ENCODE assay signal across 8 cellular contexts in the genomic region with DNA sequence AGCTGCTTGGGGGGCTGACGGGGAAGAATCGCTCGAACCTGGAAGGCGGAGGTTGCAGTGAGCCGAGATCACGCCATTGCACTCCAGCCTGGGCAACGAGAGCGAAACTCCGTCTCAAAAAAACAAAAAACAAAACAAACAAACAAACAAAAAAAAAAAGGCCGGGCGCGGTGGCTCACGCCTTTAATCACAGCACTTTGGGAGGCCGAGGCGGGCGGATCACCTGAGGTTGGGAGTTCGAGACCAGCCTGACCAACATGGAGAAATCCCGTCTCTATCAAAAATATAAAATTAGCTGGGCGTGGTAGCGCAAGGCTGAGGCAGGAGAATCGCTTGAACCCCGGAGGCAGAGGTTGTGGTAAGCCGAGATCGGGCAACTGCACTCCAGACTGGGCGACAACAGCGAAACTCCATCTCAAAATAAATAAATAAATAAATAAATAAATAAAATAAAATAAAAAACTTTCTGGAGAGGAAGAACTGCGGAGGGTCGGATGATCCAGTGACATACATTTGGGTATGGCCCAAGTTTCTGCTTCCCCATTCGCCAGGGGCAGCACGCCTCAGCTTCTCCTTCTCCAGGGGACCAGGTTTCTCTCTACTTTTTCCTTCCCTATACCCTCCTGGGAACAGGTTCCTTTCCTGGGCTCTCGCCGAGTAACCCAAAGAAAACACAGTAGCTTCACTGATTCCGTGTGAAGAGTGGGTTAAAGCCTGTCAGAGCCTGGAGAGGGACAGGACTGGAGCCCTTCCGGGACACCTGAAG. TPM values are rescaled to one million over a fixed set of nuclear protein-coding genes. Genes with fewer than 3 reads are reported as not detected.
DNase-seq lines count a peak whose midpoint lies in the region; ATAC-seq, FAIRE-seq and TF ChIP-seq lines count a peak whose summit lies in the region.
"Not testable (repeated sequence)": the region's sequence is repeated elsewhere in the genome, so short reads cannot be mapped to it uniquely, and the experiment has no call there.

No MANE protein-coding gene starts in this region.

- H3K27ac ChIP-seq in esophagus (ENCODE audit: low read depth in 2 of 2, low read length in 1 of 2) (peak overlapping the region; percentile 90 to 93), HepG2 (ENCODE audit: extremely low read length, insufficient read depth, low read length) (peak overlapping the region; percentile 86), ovary (peak overlapping the region; percentile 62 to 83), transverse colon (peak overlapping the region; percentile 91 to 95 (median 94))

- peak overlapping the region; percentile 64 for H3K4me2 ChIP-seq in HepG2 (ENCODE audit: low read depth, low read length)

- POLR2A ChIA-PET in HepG2 (lab: Yijun Ruan, JAX) = interaction anchor here (0.6 to 3.8 kb wide), 4 partner anchors 10 to 76 kb away, joined by 3 to 39 read pairs (median 3); a partner anchor contains a TSS

- peak overlapping the region; percentile 90 for H3K4me3 ChIP-seq in adipocyte (ENCODE audit: low read length)
- H3K4me3 ChIP-seq in esophagus (ENCODE audit: low read depth in 1 of 2, low read length in 2 of 2) = peak overlapping the region; percentile 75 to 86
- peak overlapping the region; percentile 85 to 99 (median 94) for H3K4me3 ChIP-seq in HepG2 (replicated peaks in 1 of 3; ENCODE audit: insufficient read depth in 1 of 3, low read depth in 2 of 3, low read length in 3 of 3)
- H3K4me3 ChIP-seq in ovary = peak overlapping the region; percentile 86
- H3K4me3 ChIP-seq in transverse colon = peak overlapping the region; percentile 63 to 77 (median 70)

- not testable (repeated sequence) for TF ChIP-seq EP300 in HepG2 (IDR thresholded peaks at IDR 0.05; ENCODE audit: low read depth in 2 of 2, low read length in 2 of 2); HepG2 (CRISPR knock-in tag; IDR thresholded peaks at IDR 0.05; ENCODE audit: borderline replicate concordance); ovary (IDR thresholded peaks at IDR 0.05); transverse colon (IDR thresholded peaks at IDR 0.05; ENCODE audit: low read depth)

- H3K79me2 ChIP-seq in HepG2 (ENCODE audit: insufficient read depth, low read length) = peaks cover 44% of the 10 kb centered on the region

- CTCF ChIA-PET in HepG2 (lab: Yijun Ruan, JAX; ENCODE audit: low intra/inter-chr PET ratio, low total read pairs) = not testable (repeated sequence)

- not testable (repeated sequence) for H3K27me3 ChIP-seq in adipocyte (replicated peaks; ENCODE audit: control insufficient read depth, insufficient read depth, low read length); esophagus (ENCODE audit: control insufficient read depth in 1 of 2, insufficient read depth in 2 of 2, low read length in 2 of 2); HepG2 (ENCODE audit: control insufficient read depth in 1 of 2, insufficient read depth in 2 of 2, low read length in 2 of 2); ovary; transverse colon

- TF ChIP-seq POLR2A in HepG2 (IDR thresholded peaks at IDR 0.05; ENCODE audit: insufficient read depth in 1 of 2, low read depth in 2 of 2, low read length in 2 of 2); ovary (IDR thresholded peaks at IDR 0.05); transverse colon (IDR thresholded peaks at IDR 0.05): not testable (repeated sequence)

- H4K20me1 ChIP-seq in HepG2 (ENCODE audit: insufficient read depth, low read length) = not testable (repeated sequence)

- peak overlapping the region; percentile 1 for H2AFZ ChIP-seq in HepG2 (ENCODE audit: low read length)

- H3K9ac ChIP-seq in adipocyte (ENCODE audit: low read length) = peak overlapping the region; percentile 94
- H3K9ac ChIP-seq in HepG2 (ENCODE audit: insufficient read depth, low read depth, low read length) = peak overlapping the region; percentile 89

- intact Hi-C loops in HepG2 (cut with micrococcal nuclease; ENCODE audit: unreplicated experiment); ovary (cut with DNase I); transverse colon (cut with DNase I; ENCODE audit: low total_unique reads): not testable (repeated sequence)

- H3K36me3 ChIP-seq in adipocyte (ENCODE audit: control insufficient read depth, insufficient read depth, low read length, severe bottlenecking); esophagus (ENCODE audit: control insufficient read depth in 2 of 2, insufficient read depth in 2 of 2, low read length in 1 of 2); HepG2 (replicated peaks in 1 of 2; ENCODE audit: control insufficient read depth in 1 of 2, insufficient read depth in 2 of 2, low read length in 2 of 2); ovary; transverse colon: not testable (repeated sequence)

- not testable (repeated sequence) for FAIRE-seq in HepG2 (lab: Jason Lieb, UNC)

- in situ Hi-C loops in HepG2 (cut with HindIII; ENCODE audit: extremely low pct_ligation_motif_present, low pct_unique_long_range_greater_than_20kb); transverse colon (cut with MboI; ENCODE audit: low pct_ligation_motif_present in 1 of 4, low pct_unique_long_range_greater_than_20kb in 1 of 4, low sequenced_read_pairs in 3 of 4): not testable (repeated sequence)

- WGBS in esophagus, 2 donors = 64 to 66% methylated on average over 34 of the region's 34 CpGs
- WGBS in HepG2 (ENCODE audit: low lambda C conversion rate) = 62% methylated on average over 34 of the region's 34 CpGs
- WGBS in ovary, 3 donors = 66 to 71% (median 68%) methylated on average over 34 of the region's 34 CpGs
- WGBS in transverse colon (ENCODE audit: low coverage in 1 of 2), 2 donors = 53 to 66% methylated on average over 23 to 34 of the region's 34 CpGs

- not testable (repeated sequence) for H3K9me3 ChIP-seq in adipocyte (ENCODE audit: control insufficient read depth, low read length); esophagus (ENCODE audit: control insufficient read depth in 2 of 2, insufficient read depth in 1 of 2, low read depth in 1 of 2, low read length in 1 of 2); HepG2 (ENCODE audit: low read length); ovary; transverse colon

- not testable (repeated sequence) for TF ChIP-seq RAD21 in HepG2 (CRISPR knock-in tag; IDR thresholded peaks at IDR 0.05)

- H3K4me1 ChIP-seq in adipocyte (ENCODE audit: control insufficient read depth, insufficient read depth, low read length) (peaks cover 23% of the 10 kb centered on the region), HepG2 (ENCODE audit: insufficient read depth, low read length) (peaks cover 40% of the 10 kb centered on the region), transverse colon (peaks cover 5 to 35% (median 15%) of the 10 kb centered on the region in 4 donors)
- not testable (repeated sequence) for H3K4me1 ChIP-seq in esophagus (ENCODE audit: control insufficient read depth in 2 of 2, insufficient read depth in 2 of 2, low read length in 1 of 2); ovary (ENCODE audit: insufficient read depth)

- not testable (repeated sequence) for BruUV-seq in HepG2 (replicated peaks; lab: Mats Ljungman, UMichigan)

- not testable (repeated sequence) for ATAC-seq in HepG2

- DNase-seq in GF-D8 (lab: John Stamatoyannopoulos, UW) (peak; percentile 41), M059J (ENCODE audit: low read depth) (peak; percentile 45), SKM-1 treated with dmso at 0.1 percent for 144 hours (lab: John Stamatoyannopoulos, UW; ENCODE audit: unreplicated experiment) (peak; percentile 33), ovary (peak in 1 of 5 donors; percentile 33), transverse colon (peak; percentile 25)
- DNase-seq in adipocyte (ENCODE audit: low read depth); HepG2 (ENCODE audit: low spot score): not testable (repeated sequence)

- TF ChIP-seq CTCF in HepG2 (CRISPR knock-in tag; IDR thresholded peaks at IDR 0.05); ovary (IDR thresholded peaks at IDR 0.05); transverse colon (IDR thresholded peaks at IDR 0.05): not testable (repeated sequence)

RNA-seq across cellular contexts. Expression of a gene that starts 0.9 kb away (rescaled TPM):
- 6.9 and 13.0 TPM in 2 replicates for total RNA-seq in M059J (2014; rRNA removed; shearing (Covaris generic))
- polyA plus RNA-seq in esophagus = 10 to 100 TPM; 13.1 to 16.3 TPM
- 8.4 and 10.8 TPM in 2 replicates for total RNA-seq in HepG2 (2016; rRNA removed; fragmentation: Illumina TruSeq; extraction: Trizol)
- 5.0 and 5.1 TPM in 2 replicates for total RNA-seq in HepG2 (2016; cell fraction: cytosol; rRNA removed; fragmentation: Illumina TruSeq; extraction: Trizol; ENCODE audit: low read depth)
- total RNA-seq in HepG2 (2016; cell fraction: insoluble cytoplasmic fraction; rRNA removed; fragmentation: Illumina TruSeq; extraction: Trizol) = 7.3 and 11.0 TPM in 2 replicates
- total RNA-seq in HepG2 (2016; cell fraction: membrane; rRNA removed; fragmentation: Illumina TruSeq; extraction: Trizol) = 3.9 and 4.7 TPM in 2 replicates
- total RNA-seq in HepG2 (2016; cell fraction: nucleus; rRNA removed; fragmentation: Illumina TruSeq; extraction: Trizol) = 13.0 and 14.8 TPM in 2 replicates
- 16.7 and 16.9 TPM in 2 replicates for polyA plus RNA-seq in HepG2 (2011; rRNA removed)
- polyA plus RNA-seq in HepG2 (2011; cell fraction: cytosol; rRNA removed) = 9.7 and 11.7 TPM in 2 replicates
- 13.9 and 18.6 TPM in 2 replicates for polyA plus RNA-seq in HepG2 (2011; cell fraction: nucleus; rRNA removed)
- 10.2 and 11.0 TPM in 2 replicates for polyA plus RNA-seq in HepG2 (2012)
- 2.0 and 2.3 TPM in 2 replicates for polyA plus RNA-seq in HepG2 (2016; cell fraction: cytosol; fragmentation: Illumina TruSeq; extraction: Trizol; ENCODE audit: low read depth)
- polyA plus RNA-seq in HepG2 (2016; cell fraction: insoluble cytoplasmic fraction; fragmentation: Illumina TruSeq; extraction: Trizol; ENCODE audit: low read depth) = 11.6 and 13.7 TPM in 2 replicates
- 4.0 and 4.1 TPM in 2 replicates for polyA plus RNA-seq in HepG2 (2016; cell fraction: membrane; fragmentation: Illumina TruSeq; extraction: Trizol; ENCODE audit: low read depth)
- polyA plus RNA-seq in HepG2 (2016; cell fraction: nucleus; fragmentation: Illumina TruSeq; extraction: Trizol; ENCODE audit: insufficient read depth, low read depth) = 17.4 and 19.1 TPM in 2 replicates
- polyA minus RNA-seq in HepG2 (2011; rRNA and poly(A)+ RNA removed; ENCODE audit: low replicate concordance) = 12.6 and 18.4 TPM in 2 replicates
- polyA minus RNA-seq in HepG2 (2011; cell fraction: cytosol; rRNA and poly(A)+ RNA removed) = 6.4 and 6.6 TPM in 2 replicates
- 30.6 and 33.7 TPM in 2 replicates for polyA minus RNA-seq in HepG2 (2011; cell fraction: nucleus; rRNA and poly(A)+ RNA removed)
- total RNA-seq in ovary = 10 to 100 TPM in 6 of 7 donors, 1 to 10 TPM in 1; 9.1 to 24.2 (median 18.1) TPM
- polyA plus RNA-seq in ovary = 10 to 100 TPM; 17.9 to 20.4 TPM
- 10 to 100 TPM; 11.5 to 29.7 (median 19.5) TPM for total RNA-seq in transverse colon

RNA-seq across cellular contexts. Expression of a gene that starts 10.1 kb away (rescaled TPM):
- 10.6 and 19.8 TPM in 2 replicates for total RNA-seq in M059J (2014; rRNA removed; shearing (Covaris generic))
- polyA plus RNA-seq in esophagus (10 to 100 TPM in 1 of 2 donors, 1 to 10 TPM in 1; 9.4 to 12.5 TPM), HepG2 (2011; rRNA removed) (2.9 and 4.2 TPM in 2 replicates), ovary (1 to 10 TPM; 2.6 to 7.6 TPM)
- total RNA-seq in HepG2 (2016; rRNA removed; fragmentation: Illumina TruSeq; extraction: Trizol) (14.9 and 15.1 TPM in 2 replicates), ovary (10 to 100 TPM; 14.4 to 20.9 (median 16.9) TPM), transverse colon (10 to 100 TPM; 17.1 to 30.9 (median 23.8) TPM)
- 1.0 and 1.9 TPM in 2 replicates for total RNA-seq in HepG2 (2016; cell fraction: cytosol; rRNA removed; fragmentation: Illumina TruSeq; extraction: Trizol; ENCODE audit: low read depth)
- total RNA-seq in HepG2 (2016; cell fraction: insoluble cytoplasmic fraction; rRNA removed; fragmentation: Illumina TruSeq; extraction: Trizol) = 14.4 and 15.1 TPM in 2 replicates
- 3.8 and 4.1 TPM in 2 replicates for total RNA-seq in HepG2 (2016; cell fraction: membrane; rRNA removed; fragmentation: Illumina TruSeq; extraction: Trizol)
- total RNA-seq in HepG2 (2016; cell fraction: nucleus; rRNA removed; fragmentation: Illumina TruSeq; extraction: Trizol) = 7.6 and 8.1 TPM in 2 replicates
- 3.7 and 4.1 TPM in 2 replicates for polyA plus RNA-seq in HepG2 (2011; cell fraction: cytosol; rRNA removed)
- 3.6 TPM in 2 replicates for polyA plus RNA-seq in HepG2 (2011; cell fraction: nucleus; rRNA removed)
- polyA plus RNA-seq in HepG2 (2012) = 4.0 and 4.1 TPM in 2 replicates
- polyA plus RNA-seq in HepG2 (2016; cell fraction: cytosol; fragmentation: Illumina TruSeq; extraction: Trizol; ENCODE audit: low read depth) = 0.47 and 0.53 TPM in 2 replicates
- 9.3 and 10.5 TPM in 2 replicates for polyA plus RNA-seq in HepG2 (2016; cell fraction: insoluble cytoplasmic fraction; fragmentation: Illumina TruSeq; extraction: Trizol; ENCODE audit: low read depth)
- 0.76 and 1.3 TPM in 2 replicates for polyA plus RNA-seq in HepG2 (2016; cell fraction: membrane; fragmentation: Illumina TruSeq; extraction: Trizol; ENCODE audit: low read depth)
- 5.4 and 6.0 TPM in 2 replicates for polyA plus RNA-seq in HepG2 (2016; cell fraction: nucleus; fragmentation: Illumina TruSeq; extraction: Trizol; ENCODE audit: insufficient read depth, low read depth)
- polyA minus RNA-seq in HepG2 (2011; rRNA and poly(A)+ RNA removed; ENCODE audit: low replicate concordance) = 14.1 and 24.9 TPM in 2 replicates
- polyA minus RNA-seq in HepG2 (2011; cell fraction: cytosol; rRNA and poly(A)+ RNA removed) = 5.7 and 6.4 TPM in 2 replicates
- 7.0 and 7.1 TPM in 2 replicates for polyA minus RNA-seq in HepG2 (2011; cell fraction: nucleus; rRNA and poly(A)+ RNA removed)
